9 cellular contexts compared by ENCODE assay signal in genomic region chr1:211089536-211089935, GRCh38. TPM values are rescaled to one million over a fixed set of nuclear protein-coding genes. Genes with fewer than 3 reads are reported as not detected.
"Had no signal": no experiment of that assay in that cellular context is flagged by ENCODE, and none has a peak within 500 bp of the region (broad histone marks: within the 10 kb centered on the region; RNA-seq: fewer than 3 reads in every experiment).

No MANE protein-coding gene starts in this region.

- DNase-seq: H9, HCEC 1CT, IMR-90 had no signal

- ATAC-seq: GM23338, K562 had no signal

- H3K27ac Mint-ChIP-seq: GM23338, H9 had no signal

- H3K4me3 ChIP-seq: GM23338, K562 had no signal

- H3K4me2 ChIP-seq: GM23338 had no signal

- H2AFZ ChIP-seq: GM23338 had no signal

- FAIRE-seq: H1, H54, HTR-8/SVneo, K562 had no signal

- H3K4me3 Mint-ChIP-seq: GM23338, H9 had no signal

- H3K4me1 Mint-ChIP-seq: GM23338, H9 had no signal

RNA-seq across cellular contexts. Expression of gene KCNH1, which starts 44.4 kb away (rescaled TPM):
- total RNA-seq: HT-29, K562 had no signal
- polyA plus RNA-seq: GM23338, K562 had no signal
